In the genomic region with DNA sequence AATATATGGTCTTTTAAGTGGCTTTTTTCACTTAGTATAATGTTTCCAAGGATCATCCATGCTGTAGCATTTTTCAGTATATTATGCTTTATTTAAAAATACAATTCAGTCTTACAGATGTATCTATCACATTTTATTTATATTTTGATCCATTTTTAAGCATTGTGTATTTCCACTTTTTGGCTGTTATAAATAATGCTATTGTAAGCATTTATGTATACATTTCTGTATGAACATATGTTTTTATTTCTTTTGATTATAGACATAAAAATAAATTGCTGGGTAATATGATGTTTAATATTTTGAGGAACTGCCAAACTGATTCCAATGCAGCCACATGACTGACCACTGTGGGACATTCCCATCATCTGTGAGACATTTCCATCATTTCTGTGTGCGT, we compare ENCODE assay signal across 33 cellular contexts.
"Had no signal": no experiment of that assay in that cellular context is flagged by ENCODE, and none has a peak within 500 bp of the region (broad histone marks: within the 10 kb centered on the region; RNA-seq: fewer than 3 reads in every experiment).

No MANE protein-coding gene starts in this region.

- H3K9me3 ChIP-seq: adrenal gland, ascending aorta, body of pancreas, breast epithelium had no signal

- H3K4me3 ChIP-seq: adrenal gland, ascending aorta, body of pancreas, breast epithelium, cardiac muscle cell had no signal

- H3K27ac ChIP-seq: adrenal gland, ascending aorta, body of pancreas, brain microvascular endothelial cell, breast epithelium, cardiac muscle cell had no signal

- H3K27me3 ChIP-seq: adrenal gland, ascending aorta, body of pancreas, brain microvascular endothelial cell, breast epithelium, cardiac muscle cell had no signal

- FAIRE-seq: astrocyte, bronchial epithelial cell, colon had no signal

- H3K4me1 ChIP-seq: adrenal gland, ascending aorta, body of pancreas, breast epithelium had no signal

- H3K36me3 ChIP-seq: adrenal gland, ascending aorta, brain microvascular endothelial cell, breast epithelium, cardiac muscle cell had no signal

- DNase-seq: activated effector memory CD4-positive, alpha-beta T cell treated with anti-CD3 and anti-CD28 coated beads, Interleukin-2, amount 50 U/mL, for 16 hours; activated effector memory CD4-positive, alpha-beta T cell treated with Interleukin-2 at 50 U/mL for 16 hours; activated gamma-delta T cell; activated gamma-delta T cell treated with Interleukin-2 at 50 U/mL for 16 hours; activated naive CD4-positive, alpha-beta T cell; activated naive CD4-positive, alpha-beta T cell treated with anti-CD3 and anti-CD28 coated beads for 36 hours; activated naive CD4-positive, alpha-beta T cell treated with anti-CD3 and anti-CD28 coated beads, Interleukin-2, amount 10 ng/mL, durations not matched to agents 7 days and 5 days; activated naive CD4-positive, alpha-beta T cell treated with anti-CD3 and anti-CD28 coated beads, Interleukin-2, amount 50 U/mL, for 16 hours; activated naive CD4-positive, alpha-beta T cell treated with Interleukin-2 at 50 U/mL for 16 hours; activated naive CD8-positive, alpha-beta T cell treated with anti-CD3 and anti-CD28 coated beads for 36 hours; activated naive CD8-positive, alpha-beta T cell treated with anti-CD3 and anti-CD28 coated beads, Interleukin-2, amount 10 ng/mL, durations not matched to agents 7 days and 5 days; activated naive CD8-positive, alpha-beta T cell treated with anti-CD3 and anti-CD28 coated beads, Interleukin-2, amount 50 U/mL, for 24 hours; activated T-cell treated with anti-CD3 and anti-CD28 coated beads, Interleukin-2, amount 50 U/mL, for 4 hours; activated T-cell treated with anti-CD3 and anti-CD28 coated beads, Interleukin-2, amount 50 U/mL, for 48 hours; activated T-cell treated with anti-CD3 and anti-CD28 coated beads, Interleukin-2, amount 50 U/mL, for 72 hours; adrenal gland; amniotic stem cell; amygdala; anterior cingulate cortex; aorta; body of pancreas; brain microvascular endothelial cell; caudate nucleus; central memory CD4-positive, alpha-beta T cell; cerebellar nuclear complex had no signal

- ATAC-seq: activated naive CD4-positive, alpha-beta T cell treated with anti-CD3 and anti-CD28 coated beads, Interleukin-2, amount 50 U/mL, for 72 hours; activated naive CD8-positive, alpha-beta T cell treated with anti-CD3 and anti-CD28 coated beads, Interleukin-2, amount 50 U/mL, for 24 hours; activated T-cell treated with anti-CD3 and anti-CD28 coated beads, Interleukin-2, amount 50 U/mL, for 4 hours; activated T-cell treated with anti-CD3 and anti-CD28 coated beads, Interleukin-2, amount 50 U/mL, for 72 hours; activated T-helper 17 cell treated with anti-CD3 and anti-CD28 coated beads, Interleukin-2, amount 50 U/mL, for 72 hours; body of pancreas had no signal
